7 cellular contexts compared by ENCODE assay signal in the genomic region with DNA sequence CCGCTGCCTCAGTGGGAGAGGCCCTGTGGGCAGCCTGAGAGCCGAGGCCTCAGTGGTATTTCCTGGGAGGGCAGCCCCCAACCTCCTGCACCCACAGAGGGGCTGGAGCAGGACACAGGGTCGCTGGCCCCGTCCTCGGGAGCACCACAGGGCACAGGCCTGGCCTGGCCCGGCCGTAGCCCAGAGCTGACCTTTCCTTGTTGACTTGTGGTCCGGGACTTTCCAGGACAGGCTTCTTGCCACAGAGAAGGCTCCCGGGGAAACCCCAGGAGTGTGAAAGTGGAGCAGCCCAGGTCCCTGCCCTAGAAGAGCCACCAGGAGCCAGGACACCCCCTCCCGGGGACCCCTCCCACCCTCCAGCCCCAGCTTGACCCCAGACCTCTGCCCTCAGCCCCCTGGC. TPM values are rescaled to one million over a fixed set of nuclear protein-coding genes. Genes with fewer than 3 reads are reported as not detected.
A peak's percentile ranks its signal among the peaks of the same experiment; 100 is the strongest.
DNase-seq lines count a peak whose midpoint lies in the region; ATAC-seq, FAIRE-seq and TF ChIP-seq lines count a peak whose summit lies in the region.
"Not testable (repeated sequence)": the region's sequence is repeated elsewhere in the genome, so short reads cannot be mapped to it uniquely, and the experiment has no call there.

No MANE protein-coding gene starts in this region.

- not testable (repeated sequence) for H3K9ac ChIP-seq in PC-3 (ENCODE audit: low read length); K562 (ENCODE audit: insufficient read depth in 1 of 2, low read depth in 2 of 2, low read length in 2 of 2)

- H3K36me3 ChIP-seq in PC-3 (ENCODE audit: low read depth, low read length); K562 (ENCODE audit: control insufficient read depth, insufficient read depth, low read length); heart left ventricle; lower lobe of right lung; upper lobe of left lung: not testable (repeated sequence)

- not testable (repeated sequence) for TF ChIP-seq RAD21 in K562 (CRISPR knock-in tag; conservative IDR thresholded peaks at IDR 0.05 in 1 of 2, IDR thresholded peaks at IDR 0.05 in 1 of 2)

- not testable (repeated sequence) for DNase-seq in PC-3; K562 (ENCODE audit: extremely low read depth in 1 of 4, low spot score in 3 of 4); lower lobe of right lung
- peak in 3 of 5 donors; percentile 13 to 27 (median 25) for DNase-seq in heart left ventricle
- peak; percentile 66 for DNase-seq in left lobe of liver (ENCODE audit: low spot score)
- peak; percentile 53 for DNase-seq in sciatic nerve (ENCODE audit: low spot score)
- DNase-seq in upper lobe of left lung = peak in 1 of 2 donors; percentile 60

- H3K79me2 ChIP-seq in PC-3 (ENCODE audit: low read length); K562 (ENCODE audit: control insufficient read depth, insufficient read depth, low read length): not testable (repeated sequence)

- ATAC-seq in PC-3 (peak; percentile 35; the same call in 1 of the 2 replicates), K562 (0 out of 3 replicates have a peak, but pooled peaks have one; percentile 33), heart left ventricle (peak in 3 of 4 donors; percentile 33 to 54 (median 38)), left lobe of liver (peak; percentile 93), lower lobe of right lung (peak; percentile 58 to 59), sciatic nerve (peak; percentile 69), upper lobe of left lung (ENCODE audit: low FRiP score in 2 of 2) (peak; percentile 34 to 48)

- POLR2A ChIA-PET in PC-3 (lab: Charles Lee; ENCODE audit: unreplicated experiment); K562 (lab: Yijun Ruan, JAX): not testable (repeated sequence)

- H3K9me1 ChIP-seq in K562 (ENCODE audit: control insufficient read depth, insufficient read depth, low read length) = not testable (repeated sequence)

- TF ChIP-seq EP300 in K562 (IDR thresholded peaks at IDR 0.05; ENCODE audit: low read length); upper lobe of left lung (IDR thresholded peaks at IDR 0.05): not testable (repeated sequence)

- intact Hi-C loops in PC-3 (cut with micrococcal nuclease); K562 (cut with micrococcal nuclease); heart left ventricle (cut with DNase I); lower lobe of right lung (cut with DNase I); sciatic nerve (cut with DNase I): not testable (repeated sequence)

- CTCF ChIA-PET in PC-3 (lab: Charles Lee); K562 (lab: Yijun Ruan, JAX; ENCODE audit: low intra/inter-chr PET ratio): not testable (repeated sequence)

- not testable (repeated sequence) for FAIRE-seq in K562 (lab: Jason Lieb, UNC)

- not testable (repeated sequence) for H2AFZ ChIP-seq in PC-3 (ENCODE audit: low read length); K562 (ENCODE audit: low read depth, low read length)

- not testable (repeated sequence) for H3K4me1 ChIP-seq in PC-3 (ENCODE audit: insufficient read depth, low read length); K562 (replicated peaks in 1 of 2; ENCODE audit: control insufficient read depth in 2 of 2, insufficient read depth in 2 of 2, low read length in 2 of 2); heart left ventricle; lower lobe of right lung; upper lobe of left lung

- H3K4me3 ChIP-seq in PC-3 (ENCODE audit: low read length); K562; heart left ventricle; lower lobe of right lung; upper lobe of left lung: not testable (repeated sequence)

- not testable (repeated sequence) for H3K4me2 ChIP-seq in PC-3 (ENCODE audit: low read length); K562 (ENCODE audit: insufficient read depth, low read length)

- not testable (repeated sequence) for H3K27ac ChIP-seq in PC-3 (ENCODE audit: low read length); K562 (ENCODE audit: extremely low read depth, low read depth, low read length); heart left ventricle; lower lobe of right lung; upper lobe of left lung

- in situ Hi-C loops in K562 (cut with MboI) = loop anchor here (25.0 kb wide), 1 partner anchor 116 kb away; a partner anchor contains a TSS

- 25% methylated on average over 3 of the region's 10 CpGs for WGBS in K562 (ENCODE audit: insufficient coverage, low coverage, missing lambda C conversion rate)
- WGBS in heart left ventricle, 4 donors = 20 to 70% methylated on average over 6 of the region's 10 CpGs; no CpG with 5 or more reads in 2 of the 4 donors
- WGBS in upper lobe of left lung, 2 donors = no CpG with 5 or more reads among the region's 10 CpGs

- not testable (repeated sequence) for BruUV-seq in PC-3 (replicated peaks; lab: Mats Ljungman, UMichigan); K562 (replicated peaks; lab: Mats Ljungman, UMichigan)

- H3K9me2 ChIP-seq in PC-3 (replicated peaks; ENCODE audit: low read length) = not testable (repeated sequence)

- H3K27me3 ChIP-seq in PC-3 (ENCODE audit: low read length); K562 (ENCODE audit: control insufficient read depth in 2 of 2, insufficient read depth in 2 of 2, low read length in 2 of 2); heart left ventricle; lower lobe of right lung (ENCODE audit: low read depth); upper lobe of left lung: not testable (repeated sequence)

- not testable (repeated sequence) for TF ChIP-seq POLR2A in K562 (conservative IDR thresholded peaks at IDR 0.05); heart left ventricle (IDR thresholded peaks at IDR 0.05); upper lobe of left lung (IDR thresholded peaks at IDR 0.05)

- not testable (repeated sequence) for H4K20me1 ChIP-seq in PC-3 (ENCODE audit: low read length); K562 (replicated peaks; ENCODE audit: control insufficient read depth, insufficient read depth, low read length)

- H3F3A ChIP-seq in PC-3 (ENCODE audit: low read length, unreplicated experiment) = not testable (repeated sequence)

- TF ChIP-seq CTCF in PC-3 (conservative IDR thresholded peaks at IDR 0.05; ENCODE audit: low read depth, low read length); K562 (IDR thresholded peaks at IDR 0.05 in 2 of 3, conservative IDR thresholded peaks at IDR 0.05 in 1 of 3; ENCODE audit: insufficient read depth in 2 of 3, low read depth in 1 of 3, low read length in 3 of 3); heart left ventricle (IDR thresholded peaks at IDR 0.05); lower lobe of right lung (IDR thresholded peaks at IDR 0.05); upper lobe of left lung (IDR thresholded peaks at IDR 0.05): not testable (repeated sequence)

- not testable (repeated sequence) for H3K9me3 ChIP-seq in PC-3 (ENCODE audit: low read length); K562 (replicated peaks; ENCODE audit: control insufficient read depth, insufficient read depth, low read depth, low read length); heart left ventricle; lower lobe of right lung; upper lobe of left lung

RNA-seq across cellular contexts. Expression of a gene that starts 37.4 kb away (rescaled TPM):
- total RNA-seq in PC-3 (2014; rRNA removed) = 14.4 and 33.9 TPM in 2 replicates
- total RNA-seq in K562 (2011; cell fraction: chromatin; rRNA removed; ENCODE audit: low replicate concordance) = 125 and 198 TPM in 2 replicates
- 96.3 and 112 TPM in 2 replicates for total RNA-seq in K562 (2011; cell fraction: nucleolus; rRNA removed)
- total RNA-seq in K562 (2011; cell fraction: nucleoplasm; rRNA removed) = 120 and 121 TPM in 2 replicates
- 45.4 and 64.8 TPM in 2 replicates for total RNA-seq in K562 (2014; rRNA removed)
- total RNA-seq in K562 (2014; rRNA removed; fragmentation: Illumina TruSeq; extraction: Trizol) = 20.4 and 26.6 TPM in 2 replicates
- total RNA-seq in K562 (2015; rRNA removed; fragmentation: Illumina TruSeq; extraction: Trizol) = 37.8 and 39.5 TPM in 2 replicates
- total RNA-seq in K562 (2021) = 70.1 and 77.0 TPM in 2 replicates
- polyA plus RNA-seq in K562 (2011; rRNA removed) = 45.4 and 47.3 TPM in 2 replicates
- polyA plus RNA-seq in K562 (2011; cell fraction: cytosol; rRNA removed) = 50.0 and 94.6 TPM in 2 replicates
- 97.1 and 134 TPM in 2 replicates for polyA plus RNA-seq in K562 (2011; cell fraction: nucleus; rRNA removed)
- polyA plus RNA-seq in K562 (2012) = 55.4 and 77.7 TPM in 2 replicates
- polyA plus RNA-seq in K562 (2014; fragmentation: Illumina TruSeq; extraction: Trizol) = 25.3 and 36.6 TPM in 2 replicates
- 10 to 100 TPM; 11.2 to 24.9 TPM for polyA plus RNA-seq in K562 (2014; fragmentation: Nextera tagmentation; extraction: Ambion mirVana)
- 65.4 and 78.6 TPM in 2 replicates for polyA plus RNA-seq in K562 (2014; rRNA removed)
- 22.0 and 25.5 TPM in 2 replicates for polyA minus RNA-seq in K562 (2011; rRNA and poly(A)+ RNA removed)
- polyA minus RNA-seq in K562 (2011; cell fraction: cytosol; rRNA and poly(A)+ RNA removed) = 21.8 and 29.4 TPM in 2 replicates
- 43.9 and 44.2 TPM in 2 replicates for polyA minus RNA-seq in K562 (2011; cell fraction: nucleus; rRNA and poly(A)+ RNA removed)
- total RNA-seq in heart left ventricle = 100 to 1,000 TPM in 2 of 9 donors, 10 to 100 TPM in 7; 10.2 to 140 (median 14.1) TPM
- polyA plus RNA-seq in heart left ventricle = 100 to 1,000 TPM in 1 of 2 donors, 10 to 100 TPM in 1; 26.5 to 109 TPM
- total RNA-seq in left lobe of liver = 41.2 TPM
- total RNA-seq in lower lobe of right lung = 37.1 TPM
- 14.5 TPM for total RNA-seq in sciatic nerve
- 10 to 100 TPM in 3 of 6 donors, 1 to 10 TPM in 3; 4.9 to 51.7 (median 10.2) TPM for total RNA-seq in upper lobe of left lung

Comparison
In these comparisons a context has a peak if more than half of its experiments do, and no peak if none do; other contexts are left out.
1. ATAC-seq: peak in every context shown above with its lines; median percentile 93 in left lobe of liver; 69 in sciatic nerve; 58 in lower lobe of right lung; 41 in upper lobe of left lung; 38 in heart left ventricle; 35 in PC-3; 33 in K562.